In genomic region chrX:88526385-88526784, GRCh38 we compare ENCODE assay signal across 32 cellular contexts.
"Had no signal": no experiment of that assay in that cellular context is flagged by ENCODE, and none has a peak within 500 bp of the region (broad histone marks: within the 10 kb centered on the region; RNA-seq: fewer than 3 reads in every experiment).

No MANE protein-coding gene starts in this region.

- FAIRE-seq: urothelium cell line had no signal

- ATAC-seq: heart left ventricle; left cardiac atrium; left lung; lower lobe of right lung; natural killer cell; sciatic nerve; stimulated activated naive B cell treated with anti-CD40 and anti-IgM and Interleukin-4, amounts not matched to agents 10 μg/mL and 1 μg/mL and 100 μg/mL, for 72 hours; stimulated activated naive CD8-positive, alpha-beta T cell treated with anti-CD3 and anti-CD28 coated beads, Interleukin-15, Interleukin-2, amounts not matched to agents 100 U/mL and 50 U/mL, for 24 hours; upper lobe of right lung had no signal

- H3K4me2 ChIP-seq: neural progenitor cell had no signal

- H3K36me3 ChIP-seq: heart left ventricle, left lung, lower lobe of right lung, neural progenitor cell, neutrophil, ovary, right atrium auricular region, suprapubic skin, thoracic aorta, tibial artery, upper lobe of right lung had no signal

- H3K4me1 ChIP-seq: heart left ventricle, left lung, lower lobe of right lung, neural progenitor cell, right atrium auricular region, suprapubic skin, tibial artery, upper lobe of right lung had no signal

- DNase-seq: heart left ventricle; hypothalamus; immature natural killer cell; islet precursor cell; kidney glomerular epithelial cell; left cardiac atrium; left lung; lower lobe of right lung; mammary epithelial cell; mesenchymal stem cell; naive B cell; natural killer cell; nephron progenitor cell; occipital lobe; ovary; stimulated activated CD4-positive, alpha-beta T cell treated with anti-CD3 and anti-CD28 coated beads, Interleukin-12 subunit alpha, Interleukin-12 subunit beta, amount 100 ng/mL, for 4 hours; stimulated activated CD4-positive, alpha-beta T cell treated with anti-CD3 and anti-CD28 coated beads, Interleukin-15, amount 100 ng/mL, for 24 hours; stimulated activated CD4-positive, alpha-beta T cell treated with anti-CD3 and anti-CD28 coated beads, Interleukin-2, amount 100 ng/mL, for 24 hours; stimulated activated CD4-positive, alpha-beta T cell treated with anti-CD3 and anti-CD28 coated beads, Interleukin-4, amount 100 ng/mL, for 1 hour; stimulated activated naive B cell treated with anti-CD40 and anti-IgM and Interleukin-4, amounts not matched to agents 10 μg/mL and 1 μg/mL and 100 μg/mL, for 72 hours; stimulated activated naive CD8-positive, alpha-beta T cell treated with anti-CD3 and anti-CD28 coated beads, Interleukin-15, Interleukin-2, amounts not matched to agents 100 U/mL and 50 U/mL, for 24 hours; tibial artery; trophoblast cell; upper lobe of right lung had no signal

- H3K9me3 ChIP-seq: left lung, lower lobe of right lung, neutrophil, ovary, right atrium auricular region, suprapubic skin, thoracic aorta, tibial artery, upper lobe of right lung had no signal

- H3K4me3 ChIP-seq: heart left ventricle, left lung, lower lobe of right lung, neural progenitor cell, ovary, right atrium auricular region, skin epidermis, suprapubic skin, thoracic aorta, tibial artery, upper lobe of right lung had no signal

- H3K9ac ChIP-seq: neural progenitor cell had no signal

- H3K27ac ChIP-seq: heart left ventricle, left lung, lower lobe of right lung, neural progenitor cell, neutrophil, ovary, right atrium auricular region, skin epidermis, suprapubic skin, thoracic aorta, tibial artery, upper lobe of right lung had no signal

- H2AFZ ChIP-seq: neural progenitor cell had no signal

- H3K27me3 ChIP-seq: heart left ventricle, left lung, neural progenitor cell, neutrophil, ovary, right atrium auricular region, suprapubic skin, tibial artery, upper lobe of right lung had no signal
